In genomic region chr2:132715554-132715953, GRCh38 we compare ENCODE assay signal across 21 cellular contexts. TPM values are rescaled to one million over a fixed set of nuclear protein-coding genes. Genes with fewer than 3 reads are reported as not detected.
A peak's percentile ranks its signal among the peaks of the same experiment; 100 is the strongest.
DNase-seq lines count a peak whose midpoint lies in the region; ATAC-seq and TF ChIP-seq lines count a peak whose summit lies in the region.
"Had no signal": no experiment of that assay in that cellular context is flagged by ENCODE, and none has a peak within 500 bp of the region (broad histone marks: within the 10 kb centered on the region; RNA-seq: fewer than 3 reads in every experiment).

No MANE protein-coding gene starts in this region.

- no peaks in the 10 kb centered on the region for H3K9me2 ChIP-seq in neural cell (ENCODE audit: insufficient read depth, low read length)

- no peaks in the 10 kb centered on the region for H3K36me3 ChIP-seq in neural cell (ENCODE audit: insufficient read depth, low read length)

- H3F3A ChIP-seq in neural cell (ENCODE audit: insufficient read depth, low read length, poor library complexity, severe bottlenecking): no peaks in the 10 kb centered on the region

- no peak overlapping the region for H3K4me2 ChIP-seq in neural cell (ENCODE audit: low read length)

- no peak overlapping the region for H3K9ac ChIP-seq in neural cell (ENCODE audit: low read length)

- ATAC-seq in GM21447 (IDR thresholded peaks at IDR 0.05; ENCODE audit: unreplicated experiment): peak; percentile 82
- ATAC-seq in HG03196 (IDR thresholded peaks at IDR 0.05; ENCODE audit: unreplicated experiment): peak; percentile 61
- ATAC-seq: left colon, mucosa of descending colon, WTC11 had no signal

- TF ChIP-seq RAD21 in neural cell (conservative IDR thresholded peaks at IDR 0.05): no peak

- TF ChIP-seq EP300 in neural cell (conservative IDR thresholded peaks at IDR 0.05; ENCODE audit: poor library complexity, severe bottlenecking): no peak

- H3K27me3 ChIP-seq in neural cell (ENCODE audit: insufficient read depth, low read depth, low read length): no peaks in the 10 kb centered on the region

- H3K9me3 ChIP-seq in neural cell (ENCODE audit: low read length): no peaks in the 10 kb centered on the region
- H3K9me3 ChIP-seq: mucosa of descending colon had no signal

- no peak overlapping the region for H2AFZ ChIP-seq in neural cell (ENCODE audit: low read depth, low read length)

- DNase-seq in NCI-H1105 treated with DMSO at 0.1 percent for 48 hours (lab: John Stamatoyannopoulos, UW) (peak; percentile 1), NCI-H1105 (lab: John Stamatoyannopoulos, UW) (no peak), GOT3 (lab: John Stamatoyannopoulos, UW) (no peak), NCI-H748 (lab: John Stamatoyannopoulos, UW; ENCODE audit: unreplicated experiment) (no peak)
- no peak for DNase-seq in activated CD4-positive, alpha-beta T cell treated with anti-CD3 and anti-CD28 coated beads for 48 hours
- DNase-seq: 8988T; activated effector memory CD4-positive, alpha-beta T cell treated with anti-CD3 and anti-CD28 coated beads, Interleukin-2, amount 50 U/mL, for 16 hours; anterior cingulate cortex; DMS79 treated with DMSO at 0.1 percent for 48 hours; foreskin fibroblast; left colon; mucosa of descending colon; NCI-H2107; NCI-H82; T-helper 1 cell; trophoblast cell had no signal

- H3K79me2 ChIP-seq in neural cell (replicated peaks; ENCODE audit: insufficient read depth, low read length): no peaks in the 10 kb centered on the region

- no peak overlapping the region for H3K27ac ChIP-seq in neural cell (ENCODE audit: low read length)

- no peaks in the 10 kb centered on the region for H4K20me1 ChIP-seq in neural cell (ENCODE audit: insufficient read depth)

- H3K4me3 ChIP-seq in neural cell (ENCODE audit: low read length): peak overlapping the region; percentile 14
- H3K4me3 ChIP-seq: mucosa of descending colon had no signal

- no peak for TF ChIP-seq CTCF in neural cell (IDR thresholded peaks at IDR 0.05; ENCODE audit: poor library complexity, severe bottlenecking)

TF ChIP-seq in neural cell, 6 proteins besides CTCF, POLR2A, EP300 and RAD21:
- no peak for TF ChIP-seq TAF1 (IDR thresholded peaks at IDR 0.05; ENCODE audit: low read depth)
- TF ChIP-seq SMC3 (conservative IDR thresholded peaks at IDR 0.05; ENCODE audit: poor library complexity): no peak
TF ChIP-seq in neural cell: peak in this region for 0.

RNA-seq across cellular contexts. Expression of gene LYPD1, which starts 45.5 kb away (rescaled TPM):
- 78.2 and 104 TPM in 2 replicates for polyA plus RNA-seq in neural cell
- polyA minus RNA-seq in neural cell: 74.8 and 78.6 TPM in 2 replicates
- polyA plus RNA-seq: CD14-positive monocyte had no signal
